ENCODE assay signal across 24 cellular contexts in the genomic region with DNA sequence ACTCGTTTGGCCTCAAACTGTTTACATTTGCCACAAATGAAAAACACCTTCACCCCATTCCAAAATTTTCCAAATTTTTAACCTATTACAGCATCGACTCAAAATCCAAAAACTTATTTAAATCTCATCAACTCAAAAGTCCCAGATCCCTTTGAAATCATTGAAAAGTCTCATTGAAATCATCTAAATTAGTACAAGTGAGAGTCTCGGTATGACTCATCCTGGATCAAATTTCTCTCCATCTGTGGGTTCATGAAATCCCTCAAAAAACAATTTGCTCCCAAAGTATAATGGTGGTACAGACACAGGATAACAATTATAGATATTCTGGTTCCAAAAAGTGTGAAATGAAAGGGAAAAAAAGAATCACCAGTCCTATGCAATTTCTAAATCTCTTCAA.
"Had no signal": no experiment of that assay in that cellular context is flagged by ENCODE, and none has a peak within 500 bp of the region (broad histone marks: within the 10 kb centered on the region; RNA-seq: fewer than 3 reads in every experiment).

No MANE protein-coding gene starts in this region.

- H3K27ac Mint-ChIP-seq: activated naive CD4-positive, alpha-beta T cell treated with anti-CD3 and anti-CD28 coated beads for 36 hours; activated naive CD8-positive, alpha-beta T cell treated with anti-CD3 and anti-CD28 coated beads, Interleukin-2, amount 10 ng/mL, durations not matched to agents 7 days and 5 days; endodermal cell; natural killer cell treated with Interleukin-12 subunit alpha and Interleukin-12 subunit beta and Interleukin-15 and Interleukin-18, amount 100 ng/mL, for 72 hours; progenitor cell of endocrine pancreas; T-helper 1 cell treated with Interleukin-12 subunit alpha and Interleukin-12 subunit beta and Interleukin-4 antibody, amounts not matched to agents 30 μg/mL and 1 μg/mL, for 36 hours had no signal

- H3K27me3 Mint-ChIP-seq: activated naive CD8-positive, alpha-beta T cell treated with anti-CD3 and anti-CD28 coated beads, Interleukin-2, amount 10 ng/mL, durations not matched to agents 7 days and 5 days; central memory CD8-positive, alpha-beta T cell; natural killer cell treated with Interleukin-12 subunit alpha and Interleukin-12 subunit beta and Interleukin-15 and Interleukin-18, amount 100 ng/mL, for 72 hours; progenitor cell of endocrine pancreas had no signal

- DNase-seq: activated CD4-positive, alpha-beta T cell treated with anti-CD3 and anti-CD28 coated beads for 4 hours; activated CD4-positive, alpha-beta T cell treated with anti-CD3 and anti-CD28 coated beads, Interleukin-2, amount 50 U/mL, for 48 hours; activated CD4-positive, CD25-positive, alpha-beta regulatory T cell; activated effector memory CD4-positive, alpha-beta T cell treated with Interleukin-2 at 50 U/mL for 16 hours; activated naive CD4-positive, alpha-beta T cell treated with anti-CD3 and anti-CD28 coated beads for 36 hours; activated naive CD8-positive, alpha-beta T cell treated with anti-CD3 and anti-CD28 coated beads, Interleukin-2, amount 10 ng/mL, durations not matched to agents 7 days and 5 days; activated T-cell treated with anti-CD3 and anti-CD28 coated beads, Interleukin-2, amount 50 U/mL, for 48 hours; amygdala; brain microvascular endothelial cell; colonic mucosa; endodermal cell; esophagus squamous epithelium; heart right ventricle; islet precursor cell; left cardiac atrium; retina; stimulated activated CD4-positive, alpha-beta T cell treated with anti-CD3 and anti-CD28 coated beads, Interleukin-4, amount 100 ng/mL, for 1 hour; stimulated activated naive CD4-positive, alpha-beta T cell; thyroid gland; upper lobe of right lung had no signal

- H3K4me3 ChIP-seq: colonic mucosa, esophagus squamous epithelium, heart right ventricle, thyroid gland, upper lobe of right lung had no signal

- H3K4me1 ChIP-seq: colonic mucosa, esophagus squamous epithelium, heart right ventricle, upper lobe of right lung had no signal

- H3K27ac ChIP-seq: brain microvascular endothelial cell, colonic mucosa, esophagus squamous epithelium, heart right ventricle, thyroid gland, upper lobe of right lung had no signal

- ATAC-seq: heart right ventricle; left cardiac atrium; natural killer cell treated with Interleukin-12 subunit alpha and Interleukin-12 subunit beta and Interleukin-15 and Interleukin-18, amount 100 ng/mL, for 72 hours; upper lobe of right lung had no signal

- H3K27me3 ChIP-seq: brain microvascular endothelial cell, colonic mucosa, esophagus squamous epithelium, heart right ventricle, thyroid gland, upper lobe of right lung had no signal

- H3K36me3 Mint-ChIP-seq: activated naive CD8-positive, alpha-beta T cell treated with anti-CD3 and anti-CD28 coated beads, Interleukin-2, amount 10 ng/mL, durations not matched to agents 7 days and 5 days; natural killer cell treated with Interleukin-12 subunit alpha and Interleukin-12 subunit beta and Interleukin-15 and Interleukin-18, amount 100 ng/mL, for 72 hours had no signal

- H3K9me3 Mint-ChIP-seq: activated naive CD4-positive, alpha-beta T cell treated with anti-CD3 and anti-CD28 coated beads for 36 hours; endodermal cell; T-helper 1 cell treated with Interleukin-12 subunit alpha and Interleukin-12 subunit beta and Interleukin-4 antibody, amounts not matched to agents 30 μg/mL and 1 μg/mL, for 36 hours had no signal

- H3K4me3 Mint-ChIP-seq: activated naive CD4-positive, alpha-beta T cell treated with anti-CD3 and anti-CD28 coated beads for 36 hours; activated naive CD8-positive, alpha-beta T cell treated with anti-CD3 and anti-CD28 coated beads, Interleukin-2, amount 10 ng/mL, durations not matched to agents 7 days and 5 days; central memory CD8-positive, alpha-beta T cell; endodermal cell; natural killer cell treated with Interleukin-12 subunit alpha and Interleukin-12 subunit beta and Interleukin-15 and Interleukin-18, amount 100 ng/mL, for 72 hours; T-helper 1 cell treated with Interleukin-12 subunit alpha and Interleukin-12 subunit beta and Interleukin-4 antibody, amounts not matched to agents 30 μg/mL and 1 μg/mL, for 36 hours had no signal

- H3K36me3 ChIP-seq: brain microvascular endothelial cell, colonic mucosa, esophagus squamous epithelium, heart right ventricle, thyroid gland, upper lobe of right lung had no signal

- H3K9me3 ChIP-seq: colonic mucosa, esophagus squamous epithelium, heart right ventricle, thyroid gland, upper lobe of right lung had no signal

- H3K4me1 Mint-ChIP-seq: activated naive CD8-positive, alpha-beta T cell treated with anti-CD3 and anti-CD28 coated beads, Interleukin-2, amount 10 ng/mL, durations not matched to agents 7 days and 5 days; central memory CD8-positive, alpha-beta T cell had no signal
